Comparison of ENCODE assay signal across 12 cellular contexts in genomic region chr1:223504741-223505140, GRCh38.
DNase-seq lines count a peak whose midpoint lies in the region; ATAC-seq and TF ChIP-seq lines count a peak whose summit lies in the region.
"Had no signal": no experiment of that assay in that cellular context is flagged by ENCODE, and none has a peak within 500 bp of the region (broad histone marks: within the 10 kb centered on the region; RNA-seq: fewer than 3 reads in every experiment).

No MANE protein-coding gene starts in this region.

- TF ChIP-seq CTCF in prostate gland (IDR thresholded peaks at IDR 0.05): no peak

- H3K27me3 ChIP-seq in prostate gland (replicated peaks; ENCODE audit: insufficient read depth): no peaks in the 10 kb centered on the region

- peaks cover 12% of the 10 kb centered on the region for H3K4me1 Mint-ChIP-seq in T-helper 17 cell

- peak; percentile 9 for DNase-seq in NCI-H1694 (lab: John Stamatoyannopoulos, UW)
- no peak for DNase-seq in NCI-H1694 treated with DMSO at 0.1 percent for 48 hours (lab: John Stamatoyannopoulos, UW)
- DNase-seq in T-helper 17 cell: no peak
- DNase-seq in globus pallidus (ENCODE audit: low spot score): peak; percentile 2
- DNase-seq in prostate gland (ENCODE audit: low spot score): no peak
- DNase-seq in SW 1271 (lab: John Stamatoyannopoulos, UW): no peak
- DNase-seq in retina: no peak
- DNase-seq: activated T-cell treated with anti-CD3 and anti-CD28 coated beads, Interleukin-2, amount 50 U/mL, for 72 hours; NCI-H524 had no signal

- H3K36me3 Mint-ChIP-seq in T-helper 17 cell (ENCODE audit: low read depth): no peaks in the 10 kb centered on the region

- ATAC-seq in T-helper 17 cell: no peak
- ATAC-seq in HG02970 (IDR thresholded peaks at IDR 0.05; ENCODE audit: low FRiP score, unreplicated experiment): no peak
- ATAC-seq: A549; activated T-cell treated with anti-CD3 and anti-CD28 coated beads, Interleukin-2, amount 50 U/mL, for 72 hours; GM23338 had no signal

- intact Hi-C loops in prostate gland (cut with DNase I): no loop called here

- H3K27ac ChIP-seq in prostate gland: no peak overlapping the region
- H3K27ac ChIP-seq: A549 had no signal

- WGBS in prostate gland: 52% methylated on average over 4 of the region's 4 CpGs

- no peak for TF ChIP-seq POLR2A in prostate gland (IDR thresholded peaks at IDR 0.05)

- H3K4me3 Mint-ChIP-seq in T-helper 17 cell: no peak overlapping the region
- H3K4me3 Mint-ChIP-seq: activated T-cell treated with anti-CD3 and anti-CD28 coated beads, Interleukin-2, amount 50 U/mL, for 72 hours; GM23338 had no signal

- no peaks in the 10 kb centered on the region for H3K27me3 Mint-ChIP-seq in T-helper 17 cell

- H3K4me3 ChIP-seq in prostate gland: no peak overlapping the region
- H3K4me3 ChIP-seq: A549, GM23338 had no signal

- H3K4me1 ChIP-seq in prostate gland (replicated peaks): no peaks in the 10 kb centered on the region

- H3K9me3 ChIP-seq in T-helper 17 cell (ENCODE audit: control insufficient read depth, low read length, poor library complexity, severe bottlenecking) (no peaks in the 10 kb centered on the region), prostate gland (no peaks in the 10 kb centered on the region)
- H3K9me3 ChIP-seq: A549 had no signal

- H3K27ac Mint-ChIP-seq in T-helper 17 cell: peak overlapping the region; percentile 16
- H3K27ac Mint-ChIP-seq: activated T-cell treated with anti-CD3 and anti-CD28 coated beads, Interleukin-2, amount 50 U/mL, for 72 hours; GM23338 had no signal

- H3K36me3 ChIP-seq in prostate gland: no peaks in the 10 kb centered on the region

Comparison
In these comparisons a context has a peak if more than half of its experiments do, and no peak if none do; other contexts are left out.
1. DNase-seq: peak in NCI-H1694 (single experiment) and globus pallidus (single experiment); none in NCI-H1694 treated with DMSO at 0.1 percent for 48 hours (single experiment), T-helper 17 cell (0 of 3), prostate gland (single experiment), SW 1271 (0 of 2) and retina (single experiment).